16 cellular contexts compared by ENCODE assay signal in genomic region chr21:16842716-16843115, GRCh38.
DNase-seq lines count a peak whose midpoint lies in the region; TF ChIP-seq lines count a peak whose summit lies in the region.
"Had no signal": no experiment of that assay in that cellular context is flagged by ENCODE, and none has a peak within 500 bp of the region (broad histone marks: within the 10 kb centered on the region; RNA-seq: fewer than 3 reads in every experiment).

No MANE protein-coding gene starts in this region.

- H3K4me3 Mint-ChIP-seq in T-helper 2 cell treated with Interferon-gamma antibody and Interleukin-4, amounts not matched to agents 5 μg/mL and 100 μg/mL, for 36 hours: no peak overlapping the region
- H3K4me3 Mint-ChIP-seq: activated T-helper 17 cell treated with anti-CD3 and anti-CD28 coated beads, Interleukin-2, amount 50 U/mL, for 72 hours; naive thymus-derived CD8-positive, alpha-beta T cell had no signal

- DNase-seq in NCI-H2227 treated with DMSO at 0.1 percent for 48 hours (lab: John Stamatoyannopoulos, UW): peak; percentile 73
- DNase-seq in NCI-H2227 (lab: John Stamatoyannopoulos, UW; ENCODE audit: unreplicated experiment): no peak
- DNase-seq in NCI-H774 (lab: John Stamatoyannopoulos, UW): peak; percentile 36
- DNase-seq in fibroblast of gingiva (ENCODE audit: low read depth): peak; percentile 57
- no peak for DNase-seq in uterus
- no peak for DNase-seq in stomach
- DNase-seq in T1000 (lab: John Stamatoyannopoulos, UW): no peak
- DNase-seq in T-helper 2 cell treated with Interferon-gamma antibody and Interleukin-4, amounts not matched to agents 5 μg/mL and 100 μg/mL, for 36 hours (ENCODE audit: low spot score): no peak
- DNase-seq: Caco-2; left ventricle myocardium superior; naive thymus-derived CD8-positive, alpha-beta T cell; Peyer's patch; WERI-Rb-1 had no signal

- H3K4me3 ChIP-seq in uterus: no peak overlapping the region
- no peak overlapping the region for H3K4me3 ChIP-seq in stomach
- H3K4me3 ChIP-seq: Peyer's patch, suprapubic skin had no signal

- no peaks in the 10 kb centered on the region for H3K27me3 ChIP-seq in uterus
- H3K27me3 ChIP-seq in stomach: no peaks in the 10 kb centered on the region
- H3K27me3 ChIP-seq: esophagus muscularis mucosa, Peyer's patch, suprapubic skin had no signal

- no peak for TF ChIP-seq POLR2A in uterus (IDR thresholded peaks at IDR 0.05)
- no peak for TF ChIP-seq POLR2A in stomach (IDR thresholded peaks at IDR 0.05)

- no peaks in the 10 kb centered on the region for H3K4me1 Mint-ChIP-seq in T-helper 2 cell treated with Interferon-gamma antibody and Interleukin-4, amounts not matched to agents 5 μg/mL and 100 μg/mL, for 36 hours (ENCODE audit: low read depth)
- H3K4me1 Mint-ChIP-seq: activated T-helper 17 cell treated with anti-CD3 and anti-CD28 coated beads, Interleukin-2, amount 50 U/mL, for 72 hours; naive thymus-derived CD8-positive, alpha-beta T cell had no signal

- peak overlapping the region; percentile 14 to 19 for H3K27ac ChIP-seq in uterus
- peak overlapping the region in 1 of 5 donors; percentile 56 for H3K27ac ChIP-seq in stomach
- H3K27ac ChIP-seq: esophagus muscularis mucosa, Peyer's patch, suprapubic skin, WERI-Rb-1 had no signal

- no peak for TF ChIP-seq EP300 in stomach (IDR thresholded peaks at IDR 0.05)

- no peaks in the 10 kb centered on the region for H3K9me3 ChIP-seq in uterus
- no peaks in the 10 kb centered on the region for H3K9me3 ChIP-seq in stomach
- H3K9me3 ChIP-seq: Caco-2, esophagus muscularis mucosa, Peyer's patch, suprapubic skin had no signal

- H3K36me3 Mint-ChIP-seq in T-helper 2 cell treated with Interferon-gamma antibody and Interleukin-4, amounts not matched to agents 5 μg/mL and 100 μg/mL, for 36 hours (ENCODE audit: low read depth): no peaks in the 10 kb centered on the region
- H3K36me3 Mint-ChIP-seq: naive thymus-derived CD8-positive, alpha-beta T cell had no signal

- H3K4me1 ChIP-seq in uterus (no peaks in the 10 kb centered on the region), stomach (peaks cover 0 to 8% (median 0%) of the 10 kb centered on the region in 4 donors)
- H3K4me1 ChIP-seq: Caco-2, Peyer's patch had no signal

- no peak for TF ChIP-seq CTCF in uterus (IDR thresholded peaks at IDR 0.05)
- TF ChIP-seq CTCF in stomach (IDR thresholded peaks at IDR 0.05): no peak

- H3K9me3 Mint-ChIP-seq in T-helper 2 cell treated with Interferon-gamma antibody and Interleukin-4, amounts not matched to agents 5 μg/mL and 100 μg/mL, for 36 hours: peaks cover 45% of the 10 kb centered on the region

- intact Hi-C loops in uterus (cut with DNase I; ENCODE audit: low total_unique reads): no loop called here
- intact Hi-C loops in stomach (cut with DNase I; ENCODE audit: low total_unique reads): no loop called here

- no peaks in the 10 kb centered on the region for H3K27me3 Mint-ChIP-seq in T-helper 2 cell treated with Interferon-gamma antibody and Interleukin-4, amounts not matched to agents 5 μg/mL and 100 μg/mL, for 36 hours (ENCODE audit: low read depth)
- H3K27me3 Mint-ChIP-seq: activated T-helper 17 cell treated with anti-CD3 and anti-CD28 coated beads, Interleukin-2, amount 50 U/mL, for 72 hours; naive thymus-derived CD8-positive, alpha-beta T cell had no signal

- no peak overlapping the region for H3K27ac Mint-ChIP-seq in T-helper 2 cell treated with Interferon-gamma antibody and Interleukin-4, amounts not matched to agents 5 μg/mL and 100 μg/mL, for 36 hours
- H3K27ac Mint-ChIP-seq: activated T-helper 17 cell treated with anti-CD3 and anti-CD28 coated beads, Interleukin-2, amount 50 U/mL, for 72 hours; naive thymus-derived CD8-positive, alpha-beta T cell had no signal

- H3K36me3 ChIP-seq in uterus: no peaks in the 10 kb centered on the region
- H3K36me3 ChIP-seq in stomach: no peaks in the 10 kb centered on the region
- H3K36me3 ChIP-seq: esophagus muscularis mucosa, Peyer's patch, suprapubic skin, WERI-Rb-1 had no signal

- 69 to 76% (median 74%) methylated on average over 5 of the region's 5 CpGs for WGBS in stomach, 5 donors

Comparison
In these comparisons a context has a peak if more than half of its experiments do, and no peak if none do; other contexts are left out.
1. DNase-seq: peak in NCI-H2227 treated with DMSO at 0.1 percent for 48 hours (single experiment), NCI-H774 (single experiment) and fibroblast of gingiva (single experiment); none in NCI-H2227 (single experiment), uterus (0 of 2), stomach (single experiment), T1000 (single experiment) and T-helper 2 cell treated with Interferon-gamma antibody and Interleukin-4, amounts not matched to agents 5 μg/mL and 100 μg/mL, for 36 hours (single experiment).